Comparison of ENCODE assay signal across 8 cellular contexts in genomic region chr19:37507167-37507464, GRCh38. TPM values are rescaled to one million over a fixed set of nuclear protein-coding genes. Genes with fewer than 3 reads are reported as not detected.
DNase-seq lines count a peak whose midpoint lies in the region; ATAC-seq and TF ChIP-seq lines count a peak whose summit lies in the region.

No MANE protein-coding gene starts in this region.

- peaks cover 29 to 62% (median 45%) of the 10 kb centered on the region in 11 experiments for H3K36me3 ChIP-seq in BLaER1 treated with 17β-estradiol and CSF1 and Interleukin-3, amounts not matched to agents 10 nM and 100 nM
- H3K36me3 ChIP-seq in Peyer's patch (no peaks in the 10 kb centered on the region), psoas muscle (ENCODE audit: insufficient read depth in 1 of 2, low read depth in 1 of 2) (peaks cover 6 to 28% of the 10 kb centered on the region in 2 donors)

- WGBS in psoas muscle, 3 donors = 1 to 3% (median 3%) methylated on average over 9 of the region's 9 CpGs

- H3K9me3 ChIP-seq in BLaER1 treated with 17β-estradiol and CSF1 and Interleukin-3, amounts not matched to agents 10 nM and 100 nM (replicated peaks in 1 of 11) = peaks cover 95 to 100% (median 100%) of the 10 kb centered on the region in 11 experiments
- peaks cover 0 to 5% (median 2%) of the 10 kb centered on the region in 4 donors for H3K9me3 ChIP-seq in Peyer's patch
- H3K9me3 ChIP-seq in psoas muscle = peaks cover 13% of the 10 kb centered on the region

- no peak for TF ChIP-seq POLR2A in Peyer's patch (IDR thresholded peaks at IDR 0.05)

- H3K27ac ChIP-seq in BLaER1 treated with 17β-estradiol and CSF1 and Interleukin-3, amounts not matched to agents 10 nM and 100 nM = peak overlapping the region; percentile 68 to 94 (median 91); a peak in 21 of 22 replicates
- H3K27ac ChIP-seq in Peyer's patch (peak overlapping the region; percentile 84 to 92 (median 87)), psoas muscle (peak overlapping the region; percentile 89)

- H3K4me2 ChIP-seq in BLaER1 treated with 17β-estradiol and CSF1 and Interleukin-3, amounts not matched to agents 10 nM and 100 nM = peak overlapping the region; percentile 55 to 76 (median 68)

- DNase-seq in Peyer's patch (no peak), fibroblast of villous mesenchyme (ENCODE audit: low read depth) (no peak), psoas muscle (no peak), kidney tubule cell (ENCODE audit: low spot score) (no peak)
- DNase-seq in activated CD4-positive, CD25-positive, alpha-beta regulatory T cell treated with anti-CD3 and anti-CD28 coated beads, Interleukin-2, amount 50 U/mL, for 72 hours = no peak

- H3K9ac ChIP-seq in BLaER1 treated with 17β-estradiol and CSF1 and Interleukin-3, amounts not matched to agents 10 nM and 100 nM = peak overlapping the region; percentile 78 to 91 (median 83)

- ATAC-seq in psoas muscle (no peak), GM21717 (IDR thresholded peaks at IDR 0.05; ENCODE audit: unreplicated experiment) (no peak), HG03432 (IDR thresholded peaks at IDR 0.05; ENCODE audit: unreplicated experiment) (no peak)

- no peak for TF ChIP-seq CTCF in Peyer's patch (IDR thresholded peaks at IDR 0.05)
- no peak for TF ChIP-seq CTCF in fibroblast of villous mesenchyme (IDR thresholded peaks at IDR 0.05; ENCODE audit: insufficient read depth, low read depth, low read length)
- TF ChIP-seq CTCF in psoas muscle (IDR thresholded peaks at IDR 0.05) = no peak

- H3K4me1 ChIP-seq in BLaER1 treated with 17β-estradiol and CSF1 and Interleukin-3, amounts not matched to agents 10 nM and 100 nM = peaks cover 0 to 27% (median 9%) of the 10 kb centered on the region in 10 experiments; a peak in 7 of 20 replicates
- H3K4me1 ChIP-seq in Peyer's patch (no peaks in the 10 kb centered on the region), psoas muscle (peaks cover 7% of the 10 kb centered on the region)

- H4K20me1 ChIP-seq in BLaER1 treated with 17β-estradiol and CSF1 and Interleukin-3, amounts not matched to agents 10 nM and 100 nM = no peaks in the 10 kb centered on the region

- intact Hi-C loops in psoas muscle (cut with DNase I) = no loop called here

- no peaks in the 10 kb centered on the region for H3K27me3 ChIP-seq in BLaER1 treated with 17β-estradiol and CSF1 and Interleukin-3, amounts not matched to agents 10 nM and 100 nM
- H3K27me3 ChIP-seq in Peyer's patch (no peaks in the 10 kb centered on the region), psoas muscle (ENCODE audit: insufficient read depth in 3 of 3, low read length in 2 of 3) (no peaks in the 10 kb centered on the region)

- H3K4me3 ChIP-seq in BLaER1 treated with 17β-estradiol and CSF1 and Interleukin-3, amounts not matched to agents 10 nM and 100 nM = peak overlapping the region; percentile 57 to 72 (median 66)
- H3K4me3 ChIP-seq in Peyer's patch (peak overlapping the region; percentile 56 to 65 (median 64)), fibroblast of villous mesenchyme (ENCODE audit: low read depth, low read length) (peak overlapping the region; percentile 70), psoas muscle (peak overlapping the region; percentile 87)

RNA-seq across cellular contexts. Expression of gene ZNF793, which starts 0.4 kb away (rescaled TPM):
- 10 to 100 TPM in 1 of 4 donors, 1 to 10 TPM in 3; 1.6 to 15.7 (median 5.0) TPM for total RNA-seq in Peyer's patch
- total RNA-seq in fibroblast of villous mesenchyme = 0.64 and 2.6 TPM in 2 replicates
- total RNA-seq in psoas muscle = 1 to 10 TPM; 1.3 to 2.9 (median 1.8) TPM
- polyA plus RNA-seq in psoas muscle = 1 to 10 TPM in 2 of 3 donors, under 1 TPM in 1; 0.96 to 1.1 (median 1.1) TPM

RNA-seq across cellular contexts. Expression of gene ZNF570, which starts 38.0 kb away (rescaled TPM):
- total RNA-seq in Peyer's patch (1 to 10 TPM; 3.0 to 6.6 (median 4.9) TPM), fibroblast of villous mesenchyme (7.7 and 11.2 TPM in 2 replicates), psoas muscle (1 to 10 TPM; 1.6 to 5.5 (median 3.1) TPM)
- polyA plus RNA-seq in psoas muscle = 10 to 100 TPM in 1 of 3 donors, 1 to 10 TPM in 2; 1.2 to 10.3 (median 1.2) TPM

RNA-seq across cellular contexts. Expression of gene ZNF569, which starts 39.9 kb away (rescaled TPM):
- total RNA-seq in Peyer's patch (1 to 10 TPM; 1.1 to 3.5 (median 1.4) TPM), fibroblast of villous mesenchyme (6.1 and 8.2 TPM in 2 replicates), psoas muscle (1 to 10 TPM; 3.3 to 5.3 (median 3.8) TPM)
- polyA plus RNA-seq in psoas muscle = 1 to 10 TPM; 2.0 to 8.0 (median 2.1) TPM
